29 cellular contexts compared by ENCODE assay signal in genomic region chrX:117010243-117010642, GRCh38.
"Had no signal": no experiment of that assay in that cellular context is flagged by ENCODE, and none has a peak within 500 bp of the region (broad histone marks: within the 10 kb centered on the region; RNA-seq: fewer than 3 reads in every experiment).

No MANE protein-coding gene starts in this region.

- H3K4me1 ChIP-seq: stomach, suprapubic skin, testis, thyroid gland, tibial artery, tibial nerve, transverse colon, upper lobe of left lung, upper lobe of right lung, uterus, vagina had no signal

- H3K27ac Mint-ChIP-seq: stimulated activated effector memory CD8-positive, alpha-beta T cell treated with anti-CD3 and anti-CD28 coated beads, Interleukin-12 subunit alpha, Interleukin-12 subunit beta, amount 100 ng/mL, for 72 hours; stimulated activated memory B cell treated with anti-CD40 and anti-IgM and Interleukin-4, amounts not matched to agents 10 μg/mL and 1 μg/mL and 100 μg/mL, for 72 hours; stimulated activated naive B cell treated with anti-CD40 and anti-IgM and Interleukin-4, amounts not matched to agents 10 μg/mL and 1 μg/mL and 100 μg/mL, for 72 hours; stimulated activated naive CD8-positive, alpha-beta T cell treated with anti-CD3 and anti-CD28 coated beads, Interleukin-15, amount 100 ng/mL, for 72 hours; stimulated activated naive CD8-positive, alpha-beta T cell treated with anti-CD3 and anti-CD28 coated beads, Interleukin-15, Interleukin-2, amounts not matched to agents 100 ng/mL and 50 ng/mL, for 24 hours; type B pancreatic cell had no signal

- FAIRE-seq: urothelium cell line had no signal

- H3K27me3 ChIP-seq: stomach, suprapubic skin, testis, thyroid gland, tibial artery, tibial nerve, transverse colon, upper lobe of left lung, upper lobe of right lung, uterus, vagina had no signal

- H3K27ac ChIP-seq: stomach, suprapubic skin, testis, thoracic aorta, thyroid gland, tibial artery, tibial nerve, transverse colon, upper lobe of left lung, upper lobe of right lung, uterus, vagina had no signal

- H3K4me1 Mint-ChIP-seq: stimulated activated effector memory CD8-positive, alpha-beta T cell treated with anti-CD3 and anti-CD28 coated beads, Interleukin-12 subunit alpha, Interleukin-12 subunit beta, amount 100 ng/mL, for 72 hours; stimulated activated memory B cell treated with anti-CD40 and anti-IgM and Interleukin-4, amounts not matched to agents 10 μg/mL and 1 μg/mL and 100 μg/mL, for 72 hours; stimulated activated naive B cell treated with anti-CD40 and anti-IgM and Interleukin-4, amounts not matched to agents 10 μg/mL and 1 μg/mL and 100 μg/mL, for 72 hours; stimulated activated naive CD8-positive, alpha-beta T cell treated with anti-CD3 and anti-CD28 coated beads, Interleukin-15, amount 100 ng/mL, for 72 hours had no signal

- ATAC-seq: stimulated activated effector memory CD8-positive, alpha-beta T cell treated with anti-CD3 and anti-CD28 coated beads, Interleukin-12 subunit alpha, Interleukin-12 subunit beta, amount 100 ng/mL, for 72 hours; stimulated activated memory B cell treated with anti-CD40 and anti-IgM and Interleukin-4, amounts not matched to agents 10 μg/mL and 1 μg/mL and 100 μg/mL, for 72 hours; stimulated activated naive B cell treated with anti-CD40 and anti-IgM and Interleukin-4, amounts not matched to agents 10 μg/mL and 1 μg/mL and 100 μg/mL, for 72 hours; stimulated activated naive CD8-positive, alpha-beta T cell treated with anti-CD3 and anti-CD28 coated beads, Interleukin-15, amount 100 ng/mL, for 72 hours; stimulated activated naive CD8-positive, alpha-beta T cell treated with anti-CD3 and anti-CD28 coated beads, Interleukin-15, Interleukin-2, amounts not matched to agents 100 U/mL and 50 U/mL, for 24 hours; upper lobe of right lung had no signal

- DNase-seq: stimulated activated CD4-positive, alpha-beta T cell treated with anti-CD3 and anti-CD28 coated beads, Interleukin-2, amount 100 ng/mL, for 48 hours; stimulated activated CD4-positive, alpha-beta T cell treated with anti-CD3 and anti-CD28 coated beads, Interleukin-4, amount 100 ng/mL, for 1 hour; stimulated activated CD4-positive, alpha-beta T cell treated with anti-CD3 and anti-CD28 coated beads, Interleukin-4, amount 100 ng/mL, for 24 hours; stimulated activated CD4-positive, alpha-beta T cell treated with anti-CD3 and anti-CD28 coated beads, Interleukin-4, amount 100 ng/mL, for 4 hours; stimulated activated CD8-positive, alpha-beta memory T cell treated with anti-CD3 and anti-CD28 coated beads, Interleukin-4, amount 100 ng/mL, for 48 hours; stimulated activated naive B cell treated with anti-CD40 and anti-IgM and Interleukin-4, amounts not matched to agents 10 μg/mL and 1 μg/mL and 100 μg/mL, for 72 hours; stimulated activated naive CD4-positive, alpha-beta T cell; stimulated activated naive CD4-positive, alpha-beta T cell treated with Interleukin-2 at 50 U/mL for 16 hours; stimulated activated naive CD8-positive, alpha-beta T cell treated with anti-CD3 and anti-CD28 coated beads, Interleukin-15, amount 100 ng/mL, for 72 hours; stimulated activated naive CD8-positive, alpha-beta T cell treated with anti-CD3 and anti-CD28 coated beads, Interleukin-15, Interleukin-2, amounts not matched to agents 100 U/mL and 50 U/mL, for 24 hours; stomach; substantia nigra; testis; thyroid gland; tibial artery; transverse colon; trophoblast cell; upper lobe of left lung; upper lobe of right lung; uterus had no signal

- H3K9me3 ChIP-seq: suprapubic skin, testis, thoracic aorta, thyroid gland, tibial artery, tibial nerve, transverse colon, upper lobe of left lung, upper lobe of right lung, uterus, vagina had no signal

- H3K36me3 Mint-ChIP-seq: stimulated activated effector memory CD8-positive, alpha-beta T cell treated with anti-CD3 and anti-CD28 coated beads, Interleukin-12 subunit alpha, Interleukin-12 subunit beta, amount 100 ng/mL, for 72 hours; stimulated activated memory B cell treated with anti-CD40 and anti-IgM and Interleukin-4, amounts not matched to agents 10 μg/mL and 1 μg/mL and 100 μg/mL, for 72 hours; stimulated activated naive B cell treated with anti-CD40 and anti-IgM and Interleukin-4, amounts not matched to agents 10 μg/mL and 1 μg/mL and 100 μg/mL, for 72 hours; type B pancreatic cell had no signal

- H3K9me3 Mint-ChIP-seq: stimulated activated naive CD8-positive, alpha-beta T cell treated with anti-CD3 and anti-CD28 coated beads, Interleukin-15, amount 100 ng/mL, for 72 hours; stimulated activated naive CD8-positive, alpha-beta T cell treated with anti-CD3 and anti-CD28 coated beads, Interleukin-15, Interleukin-2, amounts not matched to agents 100 ng/mL and 50 ng/mL, for 24 hours; type B pancreatic cell had no signal

- H3K4me3 Mint-ChIP-seq: stimulated activated effector memory CD8-positive, alpha-beta T cell treated with anti-CD3 and anti-CD28 coated beads, Interleukin-12 subunit alpha, Interleukin-12 subunit beta, amount 100 ng/mL, for 72 hours; stimulated activated memory B cell treated with anti-CD40 and anti-IgM and Interleukin-4, amounts not matched to agents 10 μg/mL and 1 μg/mL and 100 μg/mL, for 72 hours; stimulated activated naive B cell treated with anti-CD40 and anti-IgM and Interleukin-4, amounts not matched to agents 10 μg/mL and 1 μg/mL and 100 μg/mL, for 72 hours; stimulated activated naive CD8-positive, alpha-beta T cell treated with anti-CD3 and anti-CD28 coated beads, Interleukin-15, amount 100 ng/mL, for 72 hours; stimulated activated naive CD8-positive, alpha-beta T cell treated with anti-CD3 and anti-CD28 coated beads, Interleukin-15, Interleukin-2, amounts not matched to agents 100 ng/mL and 50 ng/mL, for 24 hours; type B pancreatic cell had no signal

- H3K27me3 Mint-ChIP-seq: stimulated activated memory B cell treated with anti-CD40 and anti-IgM and Interleukin-4, amounts not matched to agents 10 μg/mL and 1 μg/mL and 100 μg/mL, for 72 hours; stimulated activated naive B cell treated with anti-CD40 and anti-IgM and Interleukin-4, amounts not matched to agents 10 μg/mL and 1 μg/mL and 100 μg/mL, for 72 hours; stimulated activated naive CD8-positive, alpha-beta T cell treated with anti-CD3 and anti-CD28 coated beads, Interleukin-15, amount 100 ng/mL, for 72 hours; stimulated activated naive CD8-positive, alpha-beta T cell treated with anti-CD3 and anti-CD28 coated beads, Interleukin-15, Interleukin-2, amounts not matched to agents 100 ng/mL and 50 ng/mL, for 24 hours; type B pancreatic cell had no signal

- H3K4me3 ChIP-seq: stomach, suprapubic skin, testis, thoracic aorta, thyroid gland, tibial artery, tibial nerve, transverse colon, upper lobe of left lung, upper lobe of right lung, uterus, vagina had no signal

- H3K36me3 ChIP-seq: stomach, suprapubic skin, thoracic aorta, thyroid gland, tibial artery, tibial nerve, transverse colon, upper lobe of left lung, upper lobe of right lung, uterus, vagina had no signal
